Comparison of ENCODE assay signal across 9 cellular contexts in the genomic region with DNA sequence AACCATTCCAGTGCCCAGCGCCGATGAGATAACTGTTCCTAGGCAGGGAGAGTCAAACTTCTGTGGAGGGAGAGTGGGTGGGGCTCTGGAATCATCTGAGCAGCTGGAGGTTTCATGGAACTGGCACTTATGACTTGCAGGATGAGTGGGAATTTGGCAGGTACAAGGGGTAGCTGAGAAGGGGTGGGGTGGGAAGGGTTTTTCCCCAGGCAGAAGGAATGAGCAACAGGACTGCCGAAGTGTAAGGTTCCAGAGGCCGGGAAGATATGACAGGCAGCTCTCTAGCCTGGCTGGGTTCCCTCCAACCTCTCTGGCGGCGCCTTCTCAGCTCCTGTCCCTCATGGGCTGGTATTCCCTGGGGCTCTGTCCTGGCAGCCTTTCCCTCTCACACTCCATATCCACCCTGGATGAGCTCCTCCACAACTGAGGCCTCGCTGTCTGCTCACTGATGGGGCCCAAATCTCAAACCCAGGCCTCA. TPM values are rescaled to one million over a fixed set of nuclear protein-coding genes. Genes with fewer than 3 reads are reported as not detected.
A peak's percentile ranks its signal among the peaks of the same experiment; 100 is the strongest.
DNase-seq lines count a peak whose midpoint lies in the region; ATAC-seq lines count a peak whose summit lies in the region.
"Had no signal": no experiment of that assay in that cellular context is flagged by ENCODE, and none has a peak within 500 bp of the region (broad histone marks: within the 10 kb centered on the region; RNA-seq: fewer than 3 reads in every experiment).

No MANE protein-coding gene starts in this region.

- peaks cover 10 to 21% (median 13%) of the 10 kb centered on the region in 11 experiments; a peak in 21 of 22 replicates for H4K20me1 ChIP-seq in BLaER1 treated with 17β-estradiol and CSF1 and Interleukin-3, amounts not matched to agents 10 nM and 100 nM

- intact Hi-C loops in naive thymus-derived CD4-positive, alpha-beta T cell (cut with micrococcal nuclease), result loop anchor here in 1 of 2 donors (5.0 kb wide), 1 partner anchor 165 kb away; a partner anchor contains a TSS

- peak overlapping the region in 6 of 11 experiments; percentile 18 to 98 (median 68); a peak in 8 of 22 replicates for H3K27ac ChIP-seq in BLaER1 treated with 17β-estradiol and CSF1 and Interleukin-3, amounts not matched to agents 10 nM and 100 nM
- H3K27ac ChIP-seq in duodenal mucosa (ENCODE audit: low read depth, low read length), result peak overlapping the region; percentile 97
- H3K27ac ChIP-seq in naive thymus-derived CD4-positive, alpha-beta T cell (ENCODE audit: low read depth, low read length), result no peak overlapping the region

- DNase-seq in LHCN-M2 (ENCODE audit: low read depth), result peak; percentile 66
- DNase-seq in naive thymus-derived CD4-positive, alpha-beta T cell, result no peak
- no peak for DNase-seq in NCI-H1436 (lab: John Stamatoyannopoulos, UW)
- no peak for DNase-seq in GM19240 (ENCODE audit: insufficient read length, low spot score)
- DNase-seq in T-helper 2 cell treated with Interferon-gamma antibody and Interleukin-4, amounts not matched to agents 5 μg/mL and 100 μg/mL, for 36 hours (ENCODE audit: low spot score), result no peak
- DNase-seq in GOT3 (lab: John Stamatoyannopoulos, UW), result no peak
- DNase-seq: NCI-H1105 had no signal

- H3K27me3 Mint-ChIP-seq in naive thymus-derived CD4-positive, alpha-beta T cell, result peaks cover 0 to 28% (median 0%) of the 10 kb centered on the region in 5 donors
- no peaks in the 10 kb centered on the region for H3K27me3 Mint-ChIP-seq in T-helper 2 cell treated with Interferon-gamma antibody and Interleukin-4, amounts not matched to agents 5 μg/mL and 100 μg/mL, for 36 hours (ENCODE audit: low read depth)

- peaks cover 0 to 4% (median 0%) of the 10 kb centered on the region in 11 donors for H3K9me3 Mint-ChIP-seq in naive thymus-derived CD4-positive, alpha-beta T cell
- no peaks in the 10 kb centered on the region for H3K9me3 Mint-ChIP-seq in T-helper 2 cell treated with Interferon-gamma antibody and Interleukin-4, amounts not matched to agents 5 μg/mL and 100 μg/mL, for 36 hours

- peaks cover 63 to 85% (median 79%) of the 10 kb centered on the region in 7 donors for H3K4me1 Mint-ChIP-seq in naive thymus-derived CD4-positive, alpha-beta T cell
- peaks cover 67% of the 10 kb centered on the region for H3K4me1 Mint-ChIP-seq in T-helper 2 cell treated with Interferon-gamma antibody and Interleukin-4, amounts not matched to agents 5 μg/mL and 100 μg/mL, for 36 hours (ENCODE audit: low read depth)

- H3K36me3 ChIP-seq in BLaER1 treated with 17β-estradiol and CSF1 and Interleukin-3, amounts not matched to agents 10 nM and 100 nM, result peaks cover 12 to 14% (median 14%) of the 10 kb centered on the region in 11 experiments; a peak in 21 of 22 replicates
- no peaks in the 10 kb centered on the region for H3K36me3 ChIP-seq in duodenal mucosa (ENCODE audit: control insufficient read depth in 1 of 2, insufficient read depth in 2 of 2, low read length in 2 of 2)
- no peaks in the 10 kb centered on the region for H3K36me3 ChIP-seq in naive thymus-derived CD4-positive, alpha-beta T cell (ENCODE audit: control insufficient read depth in 2 of 3, insufficient read depth in 3 of 3, low read length in 3 of 3)

- H3K9ac ChIP-seq in BLaER1 treated with 17β-estradiol and CSF1 and Interleukin-3, amounts not matched to agents 10 nM and 100 nM, result peak overlapping the region in 9 of 11 experiments; percentile 16 to 99 (median 97); a peak in 8 of 22 replicates
- H3K9ac ChIP-seq in duodenal mucosa (ENCODE audit: low read depth in 1 of 2, low read length in 2 of 2), result peak overlapping the region; percentile 50 to 52

- no peak for ATAC-seq in naive thymus-derived CD4-positive, alpha-beta T cell

- no peaks in the 10 kb centered on the region for H3K27me3 ChIP-seq in BLaER1 treated with 17β-estradiol and CSF1 and Interleukin-3, amounts not matched to agents 10 nM and 100 nM
- no peaks in the 10 kb centered on the region for H3K27me3 ChIP-seq in duodenal mucosa (ENCODE audit: control insufficient read depth in 1 of 2, insufficient read depth in 2 of 2, low read length in 2 of 2)
- H3K27me3 ChIP-seq in naive thymus-derived CD4-positive, alpha-beta T cell (ENCODE audit: control insufficient read depth in 2 of 2, insufficient read depth in 2 of 2, low read length in 2 of 2), result no peaks in the 10 kb centered on the region

- H3K4me3 Mint-ChIP-seq in naive thymus-derived CD4-positive, alpha-beta T cell, result peak overlapping the region in 7 of 10 donors; percentile 25 to 88 (median 69)
- no peak overlapping the region for H3K4me3 Mint-ChIP-seq in T-helper 2 cell treated with Interferon-gamma antibody and Interleukin-4, amounts not matched to agents 5 μg/mL and 100 μg/mL, for 36 hours

- peak overlapping the region in 7 of 9 donors; percentile 60 to 90 (median 79) for H3K27ac Mint-ChIP-seq in naive thymus-derived CD4-positive, alpha-beta T cell
- no peak overlapping the region for H3K27ac Mint-ChIP-seq in T-helper 2 cell treated with Interferon-gamma antibody and Interleukin-4, amounts not matched to agents 5 μg/mL and 100 μg/mL, for 36 hours

- POLR2A ChIA-PET in naive thymus-derived CD4-positive, alpha-beta T cell (lab: Charles Lee), result interaction anchor here (0.9 kb wide), 1 partner anchor 44 kb away, joined by 5 read pairs; no protein-coding TSS in a partner anchor

- peaks cover 0 to 16% (median 0%) of the 10 kb centered on the region in 5 donors for H3K36me3 Mint-ChIP-seq in naive thymus-derived CD4-positive, alpha-beta T cell
- peaks cover 13% of the 10 kb centered on the region for H3K36me3 Mint-ChIP-seq in T-helper 2 cell treated with Interferon-gamma antibody and Interleukin-4, amounts not matched to agents 5 μg/mL and 100 μg/mL, for 36 hours (ENCODE audit: low read depth)

- H3K4me1 ChIP-seq in BLaER1 treated with 17β-estradiol and CSF1 and Interleukin-3, amounts not matched to agents 10 nM and 100 nM, result peaks cover 71 to 89% (median 84%) of the 10 kb centered on the region in 10 experiments
- H3K4me1 ChIP-seq in duodenal mucosa (ENCODE audit: control insufficient read depth in 1 of 2, insufficient read depth in 2 of 2, low read length in 2 of 2), result peaks cover 57 to 64% of the 10 kb centered on the region in 2 donors
- H3K4me1 ChIP-seq in naive thymus-derived CD4-positive, alpha-beta T cell (ENCODE audit: control insufficient read depth in 2 of 2, insufficient read depth in 2 of 2, low read length in 2 of 2), result peaks cover 47 to 69% of the 10 kb centered on the region in 2 donors

- no peaks in the 10 kb centered on the region for H3K9me3 ChIP-seq in BLaER1 treated with 17β-estradiol and CSF1 and Interleukin-3, amounts not matched to agents 10 nM and 100 nM (replicated peaks in 1 of 11)
- no peaks in the 10 kb centered on the region for H3K9me3 ChIP-seq in duodenal mucosa (ENCODE audit: control insufficient read depth in 1 of 2, low read length in 2 of 2)
- no peaks in the 10 kb centered on the region for H3K9me3 ChIP-seq in naive thymus-derived CD4-positive, alpha-beta T cell (ENCODE audit: control insufficient read depth in 2 of 3, low read length in 3 of 3)

- H3K4me3 ChIP-seq in BLaER1 treated with 17β-estradiol and CSF1 and Interleukin-3, amounts not matched to agents 10 nM and 100 nM, result peak overlapping the region in 2 of 10 experiments; percentile 59 to 74; a peak in 4 of 20 replicates
- H3K4me3 ChIP-seq in duodenal mucosa (ENCODE audit: low read depth in 1 of 2, low read length in 2 of 2), result peak overlapping the region; percentile 63 to 68
- no peak overlapping the region for H3K4me3 ChIP-seq in naive thymus-derived CD4-positive, alpha-beta T cell (ENCODE audit: low read length)

- peak overlapping the region; percentile 87 to 100 (median 98) for H3K4me2 ChIP-seq in BLaER1 treated with 17β-estradiol and CSF1 and Interleukin-3, amounts not matched to agents 10 nM and 100 nM

- CTCF ChIA-PET in naive thymus-derived CD4-positive, alpha-beta T cell (lab: Charles Lee), result interaction anchor here (1.0 to 1.8 kb wide), 2 partner anchors 12 to 37 kb away, joined by 3 to 4 read pairs; no protein-coding TSS in a partner anchor

RNA-seq across cellular contexts. Expression of a gene that starts 2.5 kb away (rescaled TPM):
- 2.9 and 3.7 TPM in 2 replicates for total RNA-seq in LHCN-M2 (2014; rRNA removed)
- 1.2 TPM for polyA plus RNA-seq in LHCN-M2 (2012)
- 10 to 100 TPM; 19.1 to 38.6 (median 28.6) TPM for total RNA-seq in naive thymus-derived CD4-positive, alpha-beta T cell
- polyA plus RNA-seq in naive thymus-derived CD4-positive, alpha-beta T cell, result 1 to 10 TPM in 1 of 2 donors, under 1 TPM in 1; 0.77 to 1.1 TPM

RNA-seq across cellular contexts. Expression of a gene that starts 55.5 kb away (rescaled TPM):
- total RNA-seq in LHCN-M2 (2014; rRNA removed), result 87.3 and 103 TPM in 2 replicates
- 107 TPM for polyA plus RNA-seq in LHCN-M2 (2012)
- 10 to 100 TPM; 43.1 to 73.9 (median 65.8) TPM for total RNA-seq in naive thymus-derived CD4-positive, alpha-beta T cell
- 100 to 1,000 TPM; 207 to 220 TPM for polyA plus RNA-seq in naive thymus-derived CD4-positive, alpha-beta T cell
